Comparison of ENCODE assay signal across 9 cellular contexts in genomic region chr3:71104090-71104489, GRCh38.
A peak's percentile ranks its signal among the peaks of the same experiment; 100 is the strongest.
DNase-seq lines count a peak whose midpoint lies in the region; ATAC-seq, FAIRE-seq and TF ChIP-seq lines count a peak whose summit lies in the region.
"Had no signal": no experiment of that assay in that cellular context is flagged by ENCODE, and none has a peak within 500 bp of the region (broad histone marks: within the 10 kb centered on the region; RNA-seq: fewer than 3 reads in every experiment).

No MANE protein-coding gene starts in this region.

- no TSS peak for BruUV-seq in endothelial cell of umbilical vein (replicated peaks; lab: Mats Ljungman, UMichigan)

- peak overlapping the region; percentile 78 for H3K27ac Mint-ChIP-seq in CD8-positive, alpha-beta T cell

- H3K4me3 Mint-ChIP-seq in CD8-positive, alpha-beta T cell: no peak overlapping the region

- H3K9me1 ChIP-seq in endothelial cell of umbilical vein (replicated peaks; ENCODE audit: control insufficient read depth, extremely low read depth, insufficient read depth, low read length): no peaks in the 10 kb centered on the region

- no peaks in the 10 kb centered on the region for H3K27me3 ChIP-seq in CD8-positive, alpha-beta T cell (ENCODE audit: insufficient read depth, low read length)
- no peaks in the 10 kb centered on the region for H3K27me3 ChIP-seq in endothelial cell of umbilical vein (ENCODE audit: control insufficient read depth in 2 of 2, insufficient read depth in 2 of 2, low read length in 2 of 2)

- peaks cover 10% of the 10 kb centered on the region for H3K79me2 ChIP-seq in endothelial cell of umbilical vein (ENCODE audit: control insufficient read depth, insufficient read depth, low read length)

- CTCF ChIA-PET in CD8-positive, alpha-beta T cell (lab: Charles Lee): no interaction called here
- CTCF ChIA-PET in endothelial cell of umbilical vein (lab: Charles Lee): interaction anchor here (1.6 kb wide), 1 partner anchor 15 kb away, joined by 5 read pairs; no protein-coding TSS in a partner anchor

- H4K20me1 ChIP-seq in endothelial cell of umbilical vein (replicated peaks; ENCODE audit: control insufficient read depth, extremely low read depth, insufficient read depth, low read length): no peaks in the 10 kb centered on the region

- H3K4me2 ChIP-seq in endothelial cell of umbilical vein (ENCODE audit: insufficient read depth, low read length): peak overlapping the region; percentile 18

- H2AFZ ChIP-seq in endothelial cell of umbilical vein (ENCODE audit: low read depth, low read length): no peak overlapping the region

- no peak overlapping the region for H3K27ac ChIP-seq in CD8-positive, alpha-beta T cell (ENCODE audit: low read depth, low read length)
- peak overlapping the region; percentile 92 for H3K27ac ChIP-seq in endothelial cell of umbilical vein (ENCODE audit: insufficient read depth, low read depth, low read length)

- peaks cover 5% of the 10 kb centered on the region for H3K36me3 ChIP-seq in CD8-positive, alpha-beta T cell (ENCODE audit: insufficient read depth, low read length)
- no peaks in the 10 kb centered on the region for H3K36me3 ChIP-seq in endothelial cell of umbilical vein (ENCODE audit: control insufficient read depth in 2 of 2, extremely low read depth in 1 of 2, insufficient read depth in 2 of 2, low read length in 2 of 2)

- POLR2A ChIA-PET in CD8-positive, alpha-beta T cell (lab: Charles Lee): no interaction called here
- POLR2A ChIA-PET in endothelial cell of umbilical vein (lab: Charles Lee): no interaction called here

- H3K36me3 Mint-ChIP-seq in CD8-positive, alpha-beta T cell: peaks cover 75% of the 10 kb centered on the region

- FAIRE-seq in endothelial cell of umbilical vein (lab: Jason Lieb, UNC): no peak

- H3K4me1 Mint-ChIP-seq in CD8-positive, alpha-beta T cell (ENCODE audit: low read depth): peaks cover 88% of the 10 kb centered on the region

- dilution Hi-C loops in endothelial cell of umbilical vein (cut with MboI; ENCODE audit: extremely low pct_ligation_motif_present, low sequenced_read_pairs): no loop called here

- H3K4me3 ChIP-seq in CD8-positive, alpha-beta T cell (ENCODE audit: low read depth, low read length): no peak overlapping the region
- H3K4me3 ChIP-seq in endothelial cell of umbilical vein (replicated peaks in 1 of 3; ENCODE audit: insufficient read depth in 1 of 3, low read depth in 1 of 3, low read length in 3 of 3) (no peak overlapping the region), retinal pigment epithelial cell (ENCODE audit: low read length) (no peak overlapping the region)

- H3K9ac ChIP-seq in endothelial cell of umbilical vein (replicated peaks; ENCODE audit: extremely low read depth, insufficient read depth, low read length): peak overlapping the region; percentile 82

- no peak for TF ChIP-seq CTCF in CD8-positive, alpha-beta T cell (IDR thresholded peaks at IDR 0.05)
- no peak for TF ChIP-seq CTCF in endothelial cell of umbilical vein (IDR thresholded peaks at IDR 0.05; ENCODE audit: extremely low read depth in 1 of 2, insufficient read depth in 1 of 2, low read depth in 1 of 2, low read length in 2 of 2)
- no peak for TF ChIP-seq CTCF in retinal pigment epithelial cell (conservative IDR thresholded peaks at IDR 0.05; ENCODE audit: low read depth, low read length)

- no peaks in the 10 kb centered on the region for H3K27me3 Mint-ChIP-seq in CD8-positive, alpha-beta T cell (ENCODE audit: low read depth)

- TF ChIP-seq POLR2A in endothelial cell of umbilical vein (IDR thresholded peaks at IDR 0.05; ENCODE audit: low read depth, low read length): no peak

- no peak for ATAC-seq in CD8-positive, alpha-beta T cell
- ATAC-seq in HG02970 (IDR thresholded peaks at IDR 0.05; ENCODE audit: low FRiP score, unreplicated experiment) (no peak), GM18502 (IDR thresholded peaks at IDR 0.05; ENCODE audit: poor library complexity, unreplicated experiment) (no peak)

- no peaks in the 10 kb centered on the region for H3K9me3 ChIP-seq in CD8-positive, alpha-beta T cell (ENCODE audit: low read length)
- no peaks in the 10 kb centered on the region for H3K9me3 ChIP-seq in endothelial cell of umbilical vein (replicated peaks; ENCODE audit: control insufficient read depth, insufficient read depth, low read length)

- intact Hi-C loops in CD8-positive, alpha-beta T cell (cut with DNase I, micrococcal nuclease): no loop called here
- intact Hi-C loops in endothelial cell of umbilical vein (cut with micrococcal nuclease): loop anchor here (1.0 to 10.0 kb wide), 4 partner anchors 201 to 478 kb away; no protein-coding TSS in a partner anchor

- peaks cover 65% of the 10 kb centered on the region for H3K4me1 ChIP-seq in CD8-positive, alpha-beta T cell (ENCODE audit: insufficient read depth, low read length)
- peaks cover 71% of the 10 kb centered on the region for H3K4me1 ChIP-seq in endothelial cell of umbilical vein (ENCODE audit: control insufficient read depth, extremely low read depth, insufficient read depth, low read length)

- no peaks in the 10 kb centered on the region for H3K9me3 Mint-ChIP-seq in CD8-positive, alpha-beta T cell
- H3K9me3 Mint-ChIP-seq: activated naive CD4-positive, alpha-beta T cell treated with anti-CD3 and anti-CD28 coated beads, Interleukin-2, amount 50 U/mL, for 72 hours had no signal

- no peak for DNase-seq in CD8-positive, alpha-beta T cell
- DNase-seq in M059J (ENCODE audit: low read depth) (peak; percentile 80), endothelial cell of umbilical vein (ENCODE audit: low read depth, low spot score) (peak; percentile 59), retinal pigment epithelial cell (ENCODE audit: low read depth) (peak; percentile 21), kidney glomerular epithelial cell (lab: John Stamatoyannopoulos, UW) (no peak), NOMO-1 treated with DMSO at 0.1 percent for 48 hours (lab: John Stamatoyannopoulos, UW; ENCODE audit: unreplicated experiment) (no peak)

TF ChIP-seq in endothelial cell of umbilical vein, 7 proteins besides CTCF, POLR2A, EP300 and RAD21:
- TF ChIP-seq JUN (IDR thresholded peaks at IDR 0.05; ENCODE audit: borderline replicate concordance, insufficient read depth, insufficient read length, low read depth) (no peak), FOS (IDR thresholded peaks at IDR 0.05; ENCODE audit: borderline replicate concordance, insufficient read depth, low read length) (no peak), POLR2AphosphoS5 (IDR thresholded peaks at IDR 0.05; ENCODE audit: insufficient read depth, low read depth, low read length) (no peak), EZH2 (IDR thresholded peaks at IDR 0.05; ENCODE audit: borderline replicate concordance, low read depth, low read length, severe bottlenecking) (no peak), MYC (IDR thresholded peaks at IDR 0.05; ENCODE audit: low read depth, low read length) (no peak), GATA2 (IDR thresholded peaks at IDR 0.05; ENCODE audit: insufficient read depth, insufficient read length, low read depth, low read length) (no peak)
- TF ChIP-seq, protein P1, sequence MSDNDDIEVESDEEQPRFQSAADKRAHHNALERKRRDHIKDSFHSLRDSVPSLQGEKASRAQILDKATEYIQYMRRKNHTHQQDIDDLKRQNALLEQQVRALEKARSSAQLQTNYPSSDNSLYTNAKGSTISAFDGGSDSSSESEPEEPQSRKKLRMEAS (IDR thresholded peaks at IDR 0.05; ENCODE audit: insufficient read depth, insufficient read length): no peak
TF ChIP-seq in endothelial cell of umbilical vein: peak in this region for 0.

Comparison
In these comparisons a context has a peak if more than half of its experiments do, and no peak if none do; other contexts are left out.
1. DNase-seq: peak in M059J (single experiment), endothelial cell of umbilical vein (single experiment) and retinal pigment epithelial cell (single experiment); none in CD8-positive, alpha-beta T cell (0 of 7), kidney glomerular epithelial cell (single experiment) and NOMO-1 treated with DMSO at 0.1 percent for 48 hours (single experiment).